ENCODE assay signal across 12 cellular contexts in genomic region chr20:10637062-10637559, GRCh38. TPM values are rescaled to one million over a fixed set of nuclear protein-coding genes. Genes with fewer than 3 reads are reported as not detected.
A peak's percentile ranks its signal among the peaks of the same experiment; 100 is the strongest.
DNase-seq lines count a peak whose midpoint lies in the region; ATAC-seq and TF ChIP-seq lines count a peak whose summit lies in the region.
"Had no signal": no experiment of that assay in that cellular context is flagged by ENCODE, and none has a peak within 500 bp of the region (broad histone marks: within the 10 kb centered on the region; RNA-seq: fewer than 3 reads in every experiment).

No MANE protein-coding gene starts in this region.

- H3K9me3 ChIP-seq in heart left ventricle, result no peaks in the 10 kb centered on the region

- H3K4me3 Mint-ChIP-seq in brain (peak overlapping the region in 1 of 5 experiments; percentile 23), osteocyte (ENCODE audit: unreplicated experiment) (peak overlapping the region; percentile 52)
- H3K4me3 Mint-ChIP-seq: activated CD8-positive, alpha-beta T cell treated with anti-CD3 and anti-CD28 coated beads, Interleukin-2, amount 10 ng/mL, durations not matched to agents 7 days and 5 days; central memory CD8-positive, alpha-beta T cell had no signal

- TF ChIP-seq CTCF in brain (conservative IDR thresholded peaks at IDR 0.05), result no peak
- TF ChIP-seq CTCF in heart left ventricle (IDR thresholded peaks at IDR 0.05), result no peak
- no peak for TF ChIP-seq CTCF in osteocyte (IDR thresholded peaks at IDR 0.05)

- H3K27me3 Mint-ChIP-seq in brain, result peaks cover 7% of the 10 kb centered on the region
- H3K27me3 Mint-ChIP-seq in osteocyte (ENCODE audit: unreplicated experiment), result no peaks in the 10 kb centered on the region
- H3K27me3 Mint-ChIP-seq: central memory CD8-positive, alpha-beta T cell had no signal

- H3K27ac Mint-ChIP-seq in brain, result peak overlapping the region in 4 of 5 experiments; percentile 64 to 81 (median 70)
- peak overlapping the region; percentile 95 for H3K27ac Mint-ChIP-seq in osteocyte (ENCODE audit: unreplicated experiment)
- H3K27ac Mint-ChIP-seq: activated CD8-positive, alpha-beta T cell treated with anti-CD3 and anti-CD28 coated beads, Interleukin-2, amount 10 ng/mL, durations not matched to agents 7 days and 5 days had no signal

- DNase-seq in AG08396 (ENCODE audit: low spot score) (peak; percentile 47), heart left ventricle (peak in 2 of 5 donors; percentile 43 to 53), osteocyte (ENCODE audit: extremely low spot score, unreplicated experiment) (no peak), SHP77 treated with DMSO at 0.1 percent for 48 hours (lab: John Stamatoyannopoulos, UW) (no peak)
- no peak for DNase-seq in activated CD4-positive, alpha-beta T cell treated with anti-CD3 and anti-CD28 coated beads, Interleukin-2, amount 50 U/mL, for 1 hour
- no peak for DNase-seq in stimulated activated CD4-positive, alpha-beta T cell treated with anti-CD3 and anti-CD28 coated beads, Interleukin-15, amount 100 ng/mL, for 24 hours
- DNase-seq: ACHN; activated CD8-positive, alpha-beta T cell treated with anti-CD3 and anti-CD28 coated beads, Interleukin-2, amount 10 ng/mL, durations not matched to agents 7 days and 5 days; NCI-H1436 had no signal

- H3K4me3 ChIP-seq in heart left ventricle, result no peak overlapping the region

- peaks cover 44% of the 10 kb centered on the region for H3K36me3 Mint-ChIP-seq in brain
- H3K36me3 Mint-ChIP-seq in osteocyte (ENCODE audit: unreplicated experiment), result peaks cover 41% of the 10 kb centered on the region

- intact Hi-C loops in heart left ventricle (cut with DNase I), result loop anchor here in 2 of 10 donors (5.0 kb wide), 2 partner anchors 55 to 80 kb away; no protein-coding TSS in a partner anchor

- H3K27me3 ChIP-seq in heart left ventricle, result no peaks in the 10 kb centered on the region

- 54 to 67% (median 61%) methylated on average over 8 of the region's 8 CpGs for WGBS in heart left ventricle, 4 donors

- no peaks in the 10 kb centered on the region for H3K9me3 Mint-ChIP-seq in brain
- no peaks in the 10 kb centered on the region for H3K9me3 Mint-ChIP-seq in osteocyte (ENCODE audit: unreplicated experiment)
- H3K9me3 Mint-ChIP-seq: central memory CD8-positive, alpha-beta T cell had no signal

- peaks cover 0 to 50% (median 40%) of the 10 kb centered on the region in 9 donors for H3K36me3 ChIP-seq in heart left ventricle

- ATAC-seq in heart left ventricle, result peak in 3 of 4 donors; percentile 18 to 60 (median 53)
- no peak for ATAC-seq in HG02870 (IDR thresholded peaks at IDR 0.05; ENCODE audit: unreplicated experiment)
- ATAC-seq: activated CD8-positive, alpha-beta T cell treated with anti-CD3 and anti-CD28 coated beads, Interleukin-2, amount 10 ng/mL, durations not matched to agents 7 days and 5 days had no signal

- H3K4me1 Mint-ChIP-seq in brain, result peaks cover 88% of the 10 kb centered on the region
- peaks cover 95% of the 10 kb centered on the region for H3K4me1 Mint-ChIP-seq in osteocyte (ENCODE audit: unreplicated experiment)
- H3K4me1 Mint-ChIP-seq: central memory CD8-positive, alpha-beta T cell had no signal

- no peak for TF ChIP-seq POLR2A in heart left ventricle (IDR thresholded peaks at IDR 0.05)

- peak overlapping the region; percentile 34 to 81 (median 62) for H3K27ac ChIP-seq in heart left ventricle

- H3K4me1 ChIP-seq in heart left ventricle, result peaks cover 7 to 89% (median 56%) of the 10 kb centered on the region in 12 donors

RNA-seq across cellular contexts. Expression of gene JAG1, which starts 36.7 kb away (rescaled TPM):
- polyA plus RNA-seq in brain (ENCODE audit: insufficient read depth, low read depth, low replicate concordance), result 15.6 TPM
- 10 to 100 TPM; 20.9 to 42.6 (median 29.6) TPM for total RNA-seq in heart left ventricle
- polyA plus RNA-seq in heart left ventricle, result 10 to 100 TPM; 12.5 to 12.7 TPM
- 246 and 254 TPM in 2 replicates for total RNA-seq in osteocyte
